In genomic region chr17:51165680-51166197, GRCh38 we compare ENCODE assay signal across 8 cellular contexts. TPM values are rescaled to one million over a fixed set of nuclear protein-coding genes. Genes with fewer than 3 reads are reported as not detected.
A peak's percentile ranks its signal among the peaks of the same experiment; 100 is the strongest.
DNase-seq lines count a peak whose midpoint lies in the region; ATAC-seq, FAIRE-seq and TF ChIP-seq lines count a peak whose summit lies in the region.

No MANE protein-coding gene starts in this region.

- H3K9me3 ChIP-seq in GM23248 (ENCODE audit: low read depth) (no peaks in the 10 kb centered on the region), right lobe of liver (no peaks in the 10 kb centered on the region), thyroid gland (no peaks in the 10 kb centered on the region)

- H3K27ac ChIP-seq in GM23248, result peak overlapping the region; percentile 90
- H3K27ac ChIP-seq in right lobe of liver, result peak overlapping the region; percentile 79 to 86 (median 82)
- H3K27ac ChIP-seq in thyroid gland, result peak overlapping the region; percentile 82 to 94 (median 90)

- 23 to 24% methylated on average over 21 of the region's 21 CpGs for WGBS in GM23248 (ENCODE audit: low coverage in 1 of 2, low lambda C conversion rate in 2 of 2, missing lambda C conversion rate in 2 of 2), 2 experiments
- 0% methylated on average over 11 of the region's 21 CpGs for WGBS in right lobe of liver (ENCODE audit: insufficient coverage, low coverage, low lambda C conversion rate, missing lambda C conversion rate)
- WGBS in thyroid gland, 2 donors, result 9 to 11% methylated on average over 16 to 21 of the region's 21 CpGs

- TF ChIP-seq POLR2A in right lobe of liver (IDR thresholded peaks at IDR 0.05), result no peak
- TF ChIP-seq POLR2A in thyroid gland (IDR thresholded peaks at IDR 0.05), result no peak

- peaks cover 8% of the 10 kb centered on the region for H3K4me1 ChIP-seq in GM23248 (ENCODE audit: insufficient read depth)
- peaks cover 0 to 10% (median 4%) of the 10 kb centered on the region in 4 donors for H3K4me1 ChIP-seq in right lobe of liver
- H3K4me1 ChIP-seq in thyroid gland, result peaks cover 14 to 15% of the 10 kb centered on the region in 2 donors

- H3K9me2 ChIP-seq in GM23248 (ENCODE audit: insufficient read depth), result no peaks in the 10 kb centered on the region

- peak in 3 of 4 donors; percentile 1 to 4 (median 2) for ATAC-seq in right lobe of liver

- peak overlapping the region; percentile 92 for H2AFZ ChIP-seq in GM23248

- H3K79me2 ChIP-seq in GM23248 (ENCODE audit: insufficient read depth), result peaks cover 37% of the 10 kb centered on the region

- H3K27me3 ChIP-seq in GM23248 (replicated peaks; ENCODE audit: insufficient read depth), result no peaks in the 10 kb centered on the region
- no peaks in the 10 kb centered on the region for H3K27me3 ChIP-seq in bronchial epithelial cell (ENCODE audit: control insufficient read depth, insufficient read depth, low read length)
- no peaks in the 10 kb centered on the region for H3K27me3 ChIP-seq in right lobe of liver
- H3K27me3 ChIP-seq in thyroid gland, result no peaks in the 10 kb centered on the region

- peak overlapping the region; percentile 79 for H3K4me3 ChIP-seq in GM23248
- peak overlapping the region; percentile 95 for H3K4me3 ChIP-seq in bronchial epithelial cell (ENCODE audit: low read depth, low read length)
- peak overlapping the region; percentile 93 to 99 (median 99) for H3K4me3 ChIP-seq in right lobe of liver
- peak overlapping the region in 2 of 3 donors; percentile 87 to 93 for H3K4me3 ChIP-seq in thyroid gland (replicated peaks in 1 of 3)

- DNase-seq in DMS53 (lab: John Stamatoyannopoulos, UW), result peak; percentile 85
- peak; percentile 52 for DNase-seq in GM23248
- DNase-seq in NCI-H82 treated with DMSO at 0.1 percent for 48 hours (lab: John Stamatoyannopoulos, UW; ENCODE audit: unreplicated experiment), result peak; percentile 97
- DNase-seq in bronchial epithelial cell (ENCODE audit: low read depth), result peak; percentile 38
- peak in 1 of 3 donors; percentile 39 for DNase-seq in right lobe of liver
- peak in 1 of 2 donors; percentile 31 for DNase-seq in thyroid gland
- DNase-seq in NCI-H446 treated with DMSO at 0.1 percent for 48 hours (lab: John Stamatoyannopoulos, UW), result no peak
- no peak for DNase-seq in 8988T

- peaks cover 25% of the 10 kb centered on the region for H3F3A ChIP-seq in GM23248 (ENCODE audit: insufficient read depth)

- H4K20me1 ChIP-seq in GM23248 (ENCODE audit: insufficient read depth), result no peaks in the 10 kb centered on the region

- peak overlapping the region; percentile 91 for H3K9ac ChIP-seq in GM23248

- H3K4me2 ChIP-seq in GM23248 (ENCODE audit: unreplicated experiment), result peak overlapping the region; percentile 85

- intact Hi-C loops in right lobe of liver (cut with DNase I) (no loop called here), thyroid gland (cut with DNase I) (loop anchor here (5.0 kb wide), 1 partner anchor 97 kb away; the partner anchor contains the start of genes MBTD1 and UTP18)

- in situ Hi-C loops in GM23248 (cut with MboI), result no loop called here

- peaks cover 46% of the 10 kb centered on the region for H3K36me3 ChIP-seq in GM23248 (ENCODE audit: low read depth)
- H3K36me3 ChIP-seq in bronchial epithelial cell (ENCODE audit: control insufficient read depth, insufficient read depth, low read length), result peaks cover 17% of the 10 kb centered on the region
- H3K36me3 ChIP-seq in right lobe of liver, result peaks cover 0 to 24% (median 5%) of the 10 kb centered on the region in 4 donors
- peaks cover 4 to 26% of the 10 kb centered on the region in 2 donors for H3K36me3 ChIP-seq in thyroid gland

- FAIRE-seq in bronchial epithelial cell (lab: Jason Lieb, UNC), result no peak

- TF ChIP-seq CTCF in bronchial epithelial cell (IDR thresholded peaks at IDR 0.05; ENCODE audit: insufficient read depth, low read length, severe bottlenecking), result no peak
- TF ChIP-seq CTCF in right lobe of liver (IDR thresholded peaks at IDR 0.05), result no peak
- no peak for TF ChIP-seq CTCF in thyroid gland (IDR thresholded peaks at IDR 0.05)

RNA-seq across cellular contexts. Expression of gene NME2, which starts 0.5 kb away (rescaled TPM):
- total RNA-seq in GM23248 (2014; rRNA removed; shearing (Covaris generic)), result 673 and 725 TPM in 2 replicates
- 919 and 933 TPM in 2 replicates for polyA plus RNA-seq in GM23248 (2016; fragmentation: Nextera tagmentation; extraction: Ambion mirVana)
- 995 and 1,613 TPM in 2 replicates for total RNA-seq in bronchial epithelial cell
- 100 to 1,000 TPM; 123 to 422 (median 176) TPM for total RNA-seq in right lobe of liver
- total RNA-seq in thyroid gland, result 100 to 1,000 TPM; 202 to 486 (median 387) TPM

RNA-seq across cellular contexts. Expression of gene NME1, which starts 12.4 kb away (rescaled TPM):
- 132 and 133 TPM in 2 replicates for total RNA-seq in GM23248 (2014; rRNA removed; shearing (Covaris generic))
- 242 and 250 TPM in 2 replicates for polyA plus RNA-seq in GM23248 (2016; fragmentation: Nextera tagmentation; extraction: Ambion mirVana)
- total RNA-seq in bronchial epithelial cell (129 and 204 TPM in 2 replicates), right lobe of liver (10 to 100 TPM; 31.1 to 88.1 (median 47.0) TPM), thyroid gland (10 to 100 TPM; 28.5 to 50.9 (median 38.5) TPM)

RNA-seq across cellular contexts. Expression of gene SPAG9, which starts 45.1 kb away (rescaled TPM):
- total RNA-seq in GM23248 (2014; rRNA removed; shearing (Covaris generic)), result 50.3 and 58.8 TPM in 2 replicates
- polyA plus RNA-seq in GM23248 (2016; fragmentation: Nextera tagmentation; extraction: Ambion mirVana), result 19.9 and 21.5 TPM in 2 replicates
- total RNA-seq in bronchial epithelial cell (85.0 and 99.3 TPM in 2 replicates), right lobe of liver (10 to 100 TPM; 35.2 to 49.7 (median 43.3) TPM), thyroid gland (100 to 1,000 TPM; 117 to 240 (median 154) TPM)

Comparison
In these comparisons a context has a peak if more than half of its experiments do, and no peak if none do; other contexts are left out.
1. DNase-seq: peak in DMS53 (single experiment), GM23248 (single experiment), NCI-H82 treated with DMSO at 0.1 percent for 48 hours (single experiment) and bronchial epithelial cell (single experiment); none in NCI-H446 treated with DMSO at 0.1 percent for 48 hours (single experiment) and 8988T (single experiment).
2. Peak in every context shown above with its lines, with median percentiles within 50 percentile points of each other: H3K27ac ChIP-seq and H3K4me3 ChIP-seq.